Comparison of ENCODE assay signal across 16 cellular contexts in the genomic region with DNA sequence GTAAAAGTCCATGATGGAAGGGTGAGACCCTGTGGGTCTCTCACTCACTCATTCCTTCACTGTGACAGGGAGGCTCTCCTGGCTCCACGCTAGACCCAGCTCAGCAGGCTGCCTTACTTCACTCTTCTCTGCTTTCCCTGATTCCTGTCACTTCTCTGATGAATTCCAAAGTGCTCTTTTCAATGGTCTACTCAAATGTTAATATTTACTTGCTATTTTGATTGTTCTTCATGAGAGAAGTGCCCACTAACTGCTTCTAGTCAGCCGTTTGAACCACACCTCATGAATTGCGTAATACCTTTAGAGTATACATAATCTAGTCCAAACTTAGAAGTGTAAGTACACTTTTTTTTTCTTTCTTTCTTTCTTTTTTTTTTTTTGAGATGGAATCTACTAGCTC.
"Had no signal": no experiment of that assay in that cellular context is flagged by ENCODE, and none has a peak within 500 bp of the region (broad histone marks: within the 10 kb centered on the region; RNA-seq: fewer than 3 reads in every experiment).

No MANE protein-coding gene starts in this region.

- H3K9ac ChIP-seq: neural progenitor cell had no signal

- H3K9me3 ChIP-seq: gastrocnemius medialis had no signal

- H3K4me2 ChIP-seq: neural progenitor cell had no signal

- H3K27ac ChIP-seq: gastrocnemius medialis, neural progenitor cell, right atrium auricular region, skin epidermis, tibial nerve had no signal

- H3K27me3 ChIP-seq: gastrocnemius medialis, neural progenitor cell, right atrium auricular region, tibial nerve had no signal

- H2AFZ ChIP-seq: neural progenitor cell had no signal

- DNase-seq: activated CD4-positive, alpha-beta T cell treated with anti-CD3 and anti-CD28 coated beads, Interleukin-2, amount 10 ng/mL, durations not matched to agents 24 days and 14 days; activated CD8-positive, alpha-beta T cell treated with anti-CD3 and anti-CD28 coated beads for 36 hours; activated naive CD4-positive, alpha-beta T cell treated with anti-CD3 and anti-CD28 coated beads for 36 hours; activated T-cell treated with anti-CD3 and anti-CD28 coated beads, Interleukin-2, amount 50 U/mL, for 1 hour; effector CD4-positive, alpha-beta T cell; gastrocnemius medialis; head of caudate nucleus; mucosa of descending colon; naive B cell; stimulated activated CD4-positive, alpha-beta T cell treated with anti-CD3 and anti-CD28 coated beads, Interleukin-15, amount 100 ng/mL, for 24 hours; stimulated activated CD4-positive, alpha-beta T cell treated with anti-CD3 and anti-CD28 coated beads, Interleukin-2, amount 100 ng/mL, for 48 hours had no signal

- ATAC-seq: activated CD8-positive, alpha-beta T cell treated with anti-CD3 and anti-CD28 coated beads for 36 hours; esophagus mucosa; gastrocnemius medialis; mucosa of descending colon had no signal

- H3K4me1 ChIP-seq: gastrocnemius medialis, neural progenitor cell, right atrium auricular region, tibial nerve had no signal

- H3K36me3 ChIP-seq: gastrocnemius medialis, neural progenitor cell, right atrium auricular region, tibial nerve had no signal

- H3K4me3 ChIP-seq: gastrocnemius medialis, mucosa of descending colon, neural progenitor cell, right atrium auricular region, skin epidermis, tibial nerve had no signal
